8 cellular contexts compared by ENCODE assay signal in the genomic region with DNA sequence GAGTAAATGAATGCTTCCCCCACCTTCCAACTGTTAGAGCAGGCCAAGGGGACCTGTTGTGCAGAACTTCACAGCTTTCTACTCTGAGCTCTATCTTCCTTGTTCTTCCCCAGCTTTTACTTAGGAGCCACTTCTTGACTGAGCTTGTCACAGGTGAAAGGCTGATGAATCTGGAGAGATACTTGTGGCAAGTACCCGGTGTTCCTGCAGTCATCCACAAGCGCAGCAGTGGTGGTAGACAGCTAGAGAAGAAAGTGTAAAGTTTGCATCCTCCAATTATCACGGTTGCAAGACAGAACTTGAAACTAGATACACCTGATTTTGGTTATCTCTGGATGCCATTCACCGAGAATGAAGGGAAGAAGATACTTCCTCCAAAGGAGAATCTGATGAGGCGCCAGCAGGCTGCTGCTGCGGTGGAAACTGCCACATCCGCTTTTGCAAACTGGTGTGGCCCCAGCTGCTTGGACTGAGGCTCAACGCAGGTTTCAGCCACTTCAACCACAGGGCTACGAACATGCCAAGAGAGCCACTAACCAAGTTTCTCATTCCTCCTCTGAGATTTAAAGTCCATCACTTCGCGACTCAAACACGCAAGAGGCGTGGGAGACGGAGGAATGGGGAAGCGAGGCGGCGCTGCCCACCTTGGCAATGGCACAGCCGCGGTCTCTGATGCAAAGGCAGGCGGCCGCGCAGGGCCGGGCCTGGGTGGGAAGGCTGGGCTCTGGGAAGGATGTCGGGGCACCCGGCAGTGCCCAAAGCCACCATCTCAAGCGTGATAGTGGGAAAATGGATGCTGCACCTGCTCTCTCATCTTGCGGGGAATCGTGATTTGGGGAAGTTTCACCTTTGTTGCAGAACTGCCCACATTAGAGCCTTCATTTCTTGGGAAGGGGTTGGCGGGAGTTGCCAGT. TPM values are rescaled to one million over a fixed set of nuclear protein-coding genes. Genes with fewer than 3 reads are reported as not detected.
DNase-seq lines count a peak whose midpoint lies in the region; ATAC-seq and TF ChIP-seq lines count a peak whose summit lies in the region.

No MANE protein-coding gene starts in this region.

- peaks cover 0 to 3% (median 0%) of the 10 kb centered on the region in 3 donors for H3K36me3 Mint-ChIP-seq in CD8-positive, alpha-beta memory T cell
- no peaks in the 10 kb centered on the region for H3K36me3 Mint-ChIP-seq in natural killer cell

- TF ChIP-seq CTCF in WERI-Rb-1 (IDR thresholded peaks at IDR 0.05; ENCODE audit: low read depth, low read length) (no peak), natural killer cell (IDR thresholded peaks at IDR 0.05) (no peak)

- H3K9me3 ChIP-seq in CD8-positive, alpha-beta memory T cell (ENCODE audit: low read length), result no peaks in the 10 kb centered on the region
- H3K9me3 ChIP-seq in WERI-Rb-1 (ENCODE audit: severe bottlenecking), result no peaks in the 10 kb centered on the region

- ATAC-seq in GM19452 (IDR thresholded peaks at IDR 0.05; ENCODE audit: unreplicated experiment) (peak; percentile 84), HG03442 (IDR thresholded peaks at IDR 0.05; ENCODE audit: unreplicated experiment) (peak; percentile 59), natural killer cell (peak in 2 of 3 donors; percentile 42 to 49)

- H3K4me1 ChIP-seq in CD8-positive, alpha-beta memory T cell (ENCODE audit: insufficient read depth, low read length), result peaks cover 15% of the 10 kb centered on the region

- peaks cover 11 to 43% of the 10 kb centered on the region in 2 donors for H3K27me3 Mint-ChIP-seq in CD8-positive, alpha-beta memory T cell
- H3K27me3 Mint-ChIP-seq in natural killer cell (ENCODE audit: low read depth in 2 of 2), result peaks cover 31% of the 10 kb centered on the region in 2 donors

- H3K36me3 ChIP-seq in CD8-positive, alpha-beta memory T cell (ENCODE audit: insufficient read depth, low read length), result no peaks in the 10 kb centered on the region
- H3K36me3 ChIP-seq in WERI-Rb-1, result peaks cover 3% of the 10 kb centered on the region; the same call in 1 of the 2 replicates

- H3K27ac Mint-ChIP-seq in CD8-positive, alpha-beta memory T cell, result peak overlapping the region in 6 of 8 donors; percentile 47 to 92 (median 81)
- no peak overlapping the region for H3K27ac Mint-ChIP-seq in natural killer cell

- intact Hi-C loops in natural killer cell (cut with micrococcal nuclease), result no loop called here

- POLR2A ChIA-PET in CD8-positive, alpha-beta memory T cell (lab: Charles Lee), result no interaction called here

- H3K27ac ChIP-seq in CD8-positive, alpha-beta memory T cell (ENCODE audit: low read depth, low read length), result no peak overlapping the region
- peak overlapping the region; percentile 64; the same call in 1 of the 2 replicates for H3K27ac ChIP-seq in WERI-Rb-1
- peak overlapping the region; percentile 92 for H3K27ac ChIP-seq in epithelial cell of prostate

- no peaks in the 10 kb centered on the region for H3K9me3 Mint-ChIP-seq in CD8-positive, alpha-beta memory T cell
- H3K9me3 Mint-ChIP-seq in natural killer cell, result no peaks in the 10 kb centered on the region

- peaks cover 4% of the 10 kb centered on the region for H3K27me3 ChIP-seq in CD8-positive, alpha-beta memory T cell (ENCODE audit: insufficient read depth, low read length, poor library complexity, severe bottlenecking)
- no peaks in the 10 kb centered on the region for H3K27me3 ChIP-seq in WERI-Rb-1 (ENCODE audit: insufficient read depth, low read depth, severe bottlenecking)

- peak overlapping the region; percentile 68 for H3K4me3 ChIP-seq in CD8-positive, alpha-beta memory T cell (ENCODE audit: low read length)
- H3K4me3 ChIP-seq in WERI-Rb-1 (ENCODE audit: low read depth, low read length), result peak overlapping the region; percentile 59

- peak in 3 of 5 donors; percentile 1 to 23 (median 14) for DNase-seq in CD8-positive, alpha-beta memory T cell
- DNase-seq in WERI-Rb-1 (no peak), epithelial cell of prostate (ENCODE audit: low read depth, low spot score) (no peak), natural killer cell (no peak), SK-N-DZ (ENCODE audit: low spot score) (no peak), NCI-H1048 (lab: John Stamatoyannopoulos, UW) (no peak)

- H3K4me1 Mint-ChIP-seq in CD8-positive, alpha-beta memory T cell, result peaks cover 19 to 28% (median 24%) of the 10 kb centered on the region in 3 donors
- H3K4me1 Mint-ChIP-seq in natural killer cell, result peaks cover 12 to 28% of the 10 kb centered on the region in 2 donors

- CTCF ChIA-PET in CD8-positive, alpha-beta memory T cell (lab: Charles Lee), result no interaction called here

- H3K4me3 Mint-ChIP-seq in CD8-positive, alpha-beta memory T cell, result peak overlapping the region; percentile 88 to 93 (median 91)
- H3K4me3 Mint-ChIP-seq in natural killer cell, result peak overlapping the region; percentile 87

RNA-seq across cellular contexts. Expression of gene FHIP1A, which starts 1.3 kb away (rescaled TPM):
- under 1 TPM; 0.09 to 0.15 TPM for total RNA-seq in CD8-positive, alpha-beta memory T cell
- not detected for polyA plus RNA-seq in CD8-positive, alpha-beta memory T cell
- 1 to 10 TPM in 1 of 3 donors, under 1 TPM in 1, not detected in 1; 0.49 to 3.0 TPM for total RNA-seq in natural killer cell
- polyA plus RNA-seq in SK-N-DZ (2014; cell fraction: cytosol; rRNA removed), result 1.0 and 9.3 TPM in 2 replicates
- 2.3 and 2.7 TPM in 2 replicates for polyA plus RNA-seq in SK-N-DZ (2014; cell fraction: nucleus; rRNA removed)

Comparison
In these comparisons a context has a peak if more than half of its experiments do, and no peak if none do; other contexts are left out.
1. DNase-seq: peak in CD8-positive, alpha-beta memory T cell (3 of 5); none in WERI-Rb-1 (single experiment), epithelial cell of prostate (single experiment), natural killer cell (single experiment), SK-N-DZ (single experiment) and NCI-H1048 (single experiment).
2. H3K27ac Mint-ChIP-seq: peak in CD8-positive, alpha-beta memory T cell (6 of 8); none in natural killer cell (0 of 2).
3. Peak in every context shown above with its lines, with median percentiles within 50 percentile points of each other: ATAC-seq.